Comparison of ENCODE assay signal across 27 cellular contexts in the genomic region with DNA sequence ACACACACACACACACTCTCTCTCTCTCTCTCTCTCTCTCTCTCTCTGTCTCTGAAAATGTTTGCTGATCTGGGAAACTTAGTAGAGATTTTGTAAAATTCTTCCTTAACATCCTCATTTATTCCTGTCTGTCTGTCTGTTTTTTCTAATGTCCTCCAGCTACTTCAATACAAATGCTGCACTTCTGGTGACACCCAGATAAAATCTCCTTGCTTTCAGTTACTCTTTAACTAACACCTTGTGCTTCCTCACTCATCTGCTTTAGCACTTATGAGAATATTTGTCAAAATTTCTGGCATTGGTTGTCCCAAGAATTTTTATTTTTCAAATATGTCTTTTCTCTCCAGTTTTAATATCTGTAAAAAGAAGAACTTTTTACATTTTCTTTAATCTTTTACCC.
"Had no signal": no experiment of that assay in that cellular context is flagged by ENCODE, and none has a peak within 500 bp of the region (broad histone marks: within the 10 kb centered on the region; RNA-seq: fewer than 3 reads in every experiment).

No MANE protein-coding gene starts in this region.

- H3K4me1 ChIP-seq: esophagus squamous epithelium, left ventricle myocardium inferior, prostate gland, uterus had no signal

- H3K36me3 ChIP-seq: esophagus squamous epithelium, left ventricle myocardium inferior, neutrophil, ovary, prostate gland, thoracic aorta, uterus had no signal

- H3K4me3 ChIP-seq: esophagus squamous epithelium, left ventricle myocardium inferior, lung, mucosa of descending colon, ovary, prostate gland, smooth muscle cell, thoracic aorta, uterus had no signal

- H3K9me3 ChIP-seq: esophagus squamous epithelium, left ventricle myocardium inferior, mucosa of descending colon, neutrophil, ovary, prostate gland, thoracic aorta, uterus had no signal

- H3K27me3 ChIP-seq: esophagus squamous epithelium, neutrophil, ovary, uterus had no signal

- H3K27ac ChIP-seq: epithelial cell of prostate, esophagus squamous epithelium, left ventricle myocardium inferior, neutrophil, ovary, prostate gland, thoracic aorta, uterus had no signal

- DNase-seq: activated CD4-positive, alpha-beta T cell treated with anti-CD3 and anti-CD28 coated beads for 36 hours; activated CD4-positive, CD25-positive, alpha-beta regulatory T cell; activated CD8-positive, alpha-beta memory T cell treated with anti-CD3 and anti-CD28 coated beads, Interleukin-2, amount 10 ng/mL, durations not matched to agents 7 days and 5 days; activated CD8-positive, alpha-beta T cell treated with anti-CD3 and anti-CD28 coated beads, Interleukin-2, amount 10 ng/mL, durations not matched to agents 7 days and 5 days; activated T-cell treated with anti-CD3 and anti-CD28 coated beads, Interleukin-2, amount 50 U/mL, for 48 hours; anterior cingulate cortex; dermis blood vessel endothelial cell; effector CD4-positive, alpha-beta T cell; esophagus squamous epithelium; foreskin melanocyte; kidney glomerular epithelial cell; left ventricle myocardium inferior; mucosa of descending colon; nephron progenitor cell; ovary; stimulated activated CD4-positive, alpha-beta T cell treated with anti-CD3 and anti-CD28 coated beads, Interleukin-15, amount 100 ng/mL, for 24 hours; stimulated activated naive CD8-positive, alpha-beta T cell treated with anti-CD3 and anti-CD28 coated beads, Interleukin-15, Interleukin-2, amounts not matched to agents 100 U/mL and 50 U/mL, for 24 hours; trophoblast cell; uterus had no signal

- FAIRE-seq: bronchial epithelial cell, colon had no signal

- ATAC-seq: activated CD4-positive, alpha-beta T cell treated with anti-CD3 and anti-CD28 coated beads for 36 hours; activated CD8-positive, alpha-beta memory T cell treated with anti-CD3 and anti-CD28 coated beads, Interleukin-2, amount 10 ng/mL, durations not matched to agents 7 days and 5 days; activated CD8-positive, alpha-beta T cell treated with anti-CD3 and anti-CD28 coated beads, Interleukin-2, amount 10 ng/mL, durations not matched to agents 7 days and 5 days; mucosa of descending colon; stimulated activated naive CD8-positive, alpha-beta T cell treated with anti-CD3 and anti-CD28 coated beads, Interleukin-15, Interleukin-2, amounts not matched to agents 100 U/mL and 50 U/mL, for 24 hours had no signal
